In the genomic region with DNA sequence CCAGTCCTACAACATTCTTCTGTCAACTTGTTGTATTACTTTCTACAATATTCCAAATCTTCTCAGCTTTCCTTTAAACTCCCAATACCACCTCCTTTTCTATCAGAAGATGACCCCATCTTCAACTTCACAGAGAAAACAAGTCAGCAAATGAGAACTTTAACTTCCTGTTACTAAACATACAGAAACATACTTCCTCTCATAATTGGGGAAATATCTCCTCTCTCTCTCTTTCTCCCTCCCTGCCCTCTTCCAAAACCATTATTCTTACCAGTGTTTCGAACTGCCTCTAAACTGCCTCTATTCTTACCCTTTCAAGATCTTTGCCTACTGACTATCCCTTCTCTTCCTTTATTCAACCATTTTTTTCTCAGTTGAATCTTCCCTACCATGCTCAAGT, we compare ENCODE assay signal across 8 cellular contexts. TPM values are rescaled to one million over a fixed set of nuclear protein-coding genes. Genes with fewer than 3 reads are reported as not detected.
DNase-seq lines count a peak whose midpoint lies in the region; ATAC-seq and TF ChIP-seq lines count a peak whose summit lies in the region.

No MANE protein-coding gene starts in this region.

- POLR2A ChIA-PET in HEK293T (lab: Yijun Ruan, JAX) = no interaction called here

- no peaks in the 10 kb centered on the region for H4K20me1 ChIP-seq in SU-DHL-6 (ENCODE audit: low read depth, low read length)

- H3K9me3 ChIP-seq in SU-DHL-6 (ENCODE audit: insufficient read depth, low read length) (no peaks in the 10 kb centered on the region), thoracic aorta (no peaks in the 10 kb centered on the region)

- H3K36me3 Mint-ChIP-seq in activated naive CD4-positive, alpha-beta T cell treated with anti-CD3 and anti-CD28 coated beads for 36 hours (ENCODE audit: low read depth) = peaks cover 4% of the 10 kb centered on the region
- no peaks in the 10 kb centered on the region for H3K36me3 Mint-ChIP-seq in glutamatergic neuron (ENCODE audit: unreplicated experiment)

- CTCF ChIA-PET in activated naive CD4-positive, alpha-beta T cell treated with anti-CD3 and anti-CD28 coated beads for 36 hours (lab: Charles Lee) = no interaction called here
- CTCF ChIA-PET in HEK293T (lab: Yijun Ruan, JAX) = no interaction called here

- DNase-seq in activated naive CD4-positive, alpha-beta T cell treated with anti-CD3 and anti-CD28 coated beads for 36 hours = no peak
- DNase-seq in activated naive CD4-positive, alpha-beta T cell treated with Interleukin-2 at 50 U/mL for 16 hours = no peak
- DNase-seq in glutamatergic neuron (no peak), thoracic aorta (ENCODE audit: low spot score) (no peak), HEK293T (ENCODE audit: extremely low spot score) (no peak), erythroblast (lab: John Stamatoyannopoulos, UW) (no peak), NCI-H187 treated with DMSO at 0.1 percent for 48 hours (lab: John Stamatoyannopoulos, UW) (no peak)

- no peak overlapping the region for H3K4me3 Mint-ChIP-seq in activated naive CD4-positive, alpha-beta T cell treated with anti-CD3 and anti-CD28 coated beads for 36 hours
- H3K4me3 Mint-ChIP-seq in glutamatergic neuron (ENCODE audit: unreplicated experiment) = no peak overlapping the region

- peaks cover 60% of the 10 kb centered on the region for H3K4me1 Mint-ChIP-seq in activated naive CD4-positive, alpha-beta T cell treated with anti-CD3 and anti-CD28 coated beads for 36 hours (ENCODE audit: low read depth)
- H3K4me1 Mint-ChIP-seq in glutamatergic neuron (ENCODE audit: low read depth, unreplicated experiment) = peaks cover 15% of the 10 kb centered on the region

- TF ChIP-seq POLR2A in erythroblast (IDR thresholded peaks at IDR 0.05; ENCODE audit: low read length) = no peak

- H3K79me2 ChIP-seq in SU-DHL-6 (ENCODE audit: insufficient read depth, low read length) = peaks cover 41% of the 10 kb centered on the region

- H3K27me3 ChIP-seq in SU-DHL-6 (ENCODE audit: low read length) (no peaks in the 10 kb centered on the region), thoracic aorta (replicated peaks; ENCODE audit: insufficient read depth) (no peaks in the 10 kb centered on the region)

- H3K27me3 Mint-ChIP-seq in activated naive CD4-positive, alpha-beta T cell treated with anti-CD3 and anti-CD28 coated beads for 36 hours (ENCODE audit: low read depth) = no peaks in the 10 kb centered on the region
- H3K27me3 Mint-ChIP-seq in glutamatergic neuron (ENCODE audit: unreplicated experiment) = peaks cover 11% of the 10 kb centered on the region

- no peak for ATAC-seq in thoracic aorta (ENCODE audit: insufficient number of reproducible peaks, low FRiP score, low read depth)

- H3K9me3 Mint-ChIP-seq in activated naive CD4-positive, alpha-beta T cell treated with anti-CD3 and anti-CD28 coated beads for 36 hours = no peaks in the 10 kb centered on the region
- H3K9me3 Mint-ChIP-seq in glutamatergic neuron (ENCODE audit: unreplicated experiment) = peaks cover 17% of the 10 kb centered on the region

- peak overlapping the region; percentile 41 for H3K27ac Mint-ChIP-seq in activated naive CD4-positive, alpha-beta T cell treated with anti-CD3 and anti-CD28 coated beads for 36 hours
- H3K27ac Mint-ChIP-seq in glutamatergic neuron (ENCODE audit: unreplicated experiment) = peak overlapping the region; percentile 7

- peak overlapping the region; percentile 46 for H3K4me2 ChIP-seq in SU-DHL-6 (ENCODE audit: low read depth, low read length, poor library complexity, severe bottlenecking)

- intact Hi-C loops in activated naive CD4-positive, alpha-beta T cell treated with anti-CD3 and anti-CD28 coated beads for 36 hours (cut with micrococcal nuclease) = loop anchor here (5.0 kb wide), 3 partner anchors 159 to 521 kb away; a partner anchor contains a TSS

- 0 out of 2 replicates have a peak, but pooled peaks cover 9% of the 10 kb centered on the region for H3F3A ChIP-seq in SU-DHL-6 (ENCODE audit: insufficient read depth)

- H3K9me2 ChIP-seq in SU-DHL-6 (replicated peaks; ENCODE audit: insufficient read depth, low read length) = no peaks in the 10 kb centered on the region

- H3K9ac ChIP-seq in SU-DHL-6 (ENCODE audit: low read length) = peak overlapping the region; percentile 14; the same call in 1 of the 2 replicates

- H3K4me3 ChIP-seq in SU-DHL-6 (ENCODE audit: insufficient read depth, low read length, poor library complexity, severe bottlenecking) (no peak overlapping the region), thoracic aorta (no peak overlapping the region)

- H3K4me1 ChIP-seq in thoracic aorta (ENCODE audit: control insufficient read depth in 1 of 2, low read depth in 2 of 2) = peaks cover 40 to 54% of the 10 kb centered on the region in 2 donors

- H3K27ac ChIP-seq in SU-DHL-6 (ENCODE audit: low read depth, low read length) (peak overlapping the region; percentile 50), thoracic aorta (peak overlapping the region; percentile 86 to 97)

- no peak for TF ChIP-seq CTCF in SU-DHL-6 (IDR thresholded peaks at IDR 0.05; ENCODE audit: insufficient read depth, low read length, poor library complexity, severe bottlenecking)
- no peak for TF ChIP-seq CTCF in glutamatergic neuron (IDR thresholded peaks at IDR 0.05; ENCODE audit: partially characterized antibody, unreplicated experiment)
- no peak for TF ChIP-seq CTCF in thoracic aorta (IDR thresholded peaks at IDR 0.05)

- H3K36me3 ChIP-seq in SU-DHL-6 (ENCODE audit: low read length) = no peaks in the 10 kb centered on the region
- no peaks in the 10 kb centered on the region for H3K36me3 ChIP-seq in thoracic aorta

- peak overlapping the region; percentile 89 for H2AFZ ChIP-seq in SU-DHL-6 (ENCODE audit: low read depth, low read length, severe bottlenecking)

TF ChIP-seq in HEK293T, 16 proteins besides CTCF, POLR2A, EP300 and RAD21:
- TF ChIP-seq ZNF384 (IDR thresholded peaks at IDR 0.05) (no peak), HDGF (IDR thresholded peaks at IDR 0.05; ENCODE audit: borderline replicate concordance) (no peak), ARNT (IDR thresholded peaks at IDR 0.05) (no peak), CTBP1 (IDR thresholded peaks at IDR 0.05; ENCODE audit: borderline replicate concordance) (no peak), ELF4 (IDR thresholded peaks at IDR 0.05) (no peak), NFRKB (IDR thresholded peaks at IDR 0.05) (no peak), L3MBTL2 (conservative IDR thresholded peaks at IDR 0.05) (no peak), SP1 (IDR thresholded peaks at IDR 0.05) (no peak), TARDBP (IDR thresholded peaks at IDR 0.05) (no peak), FOXM1 (IDR thresholded peaks at IDR 0.05; ENCODE audit: borderline replicate concordance) (no peak), LEF1 (IDR thresholded peaks at IDR 0.05; ENCODE audit: borderline replicate concordance) (no peak), SUZ12 (IDR thresholded peaks at IDR 0.05) (no peak), FOXA1 (IDR thresholded peaks at IDR 0.05) (no peak), BHLHE40 (IDR thresholded peaks at IDR 0.05; ENCODE audit: borderline replicate concordance) (no peak), FOXK2 (IDR thresholded peaks at IDR 0.05) (no peak)
- TF ChIP-seq, protein P1, sequence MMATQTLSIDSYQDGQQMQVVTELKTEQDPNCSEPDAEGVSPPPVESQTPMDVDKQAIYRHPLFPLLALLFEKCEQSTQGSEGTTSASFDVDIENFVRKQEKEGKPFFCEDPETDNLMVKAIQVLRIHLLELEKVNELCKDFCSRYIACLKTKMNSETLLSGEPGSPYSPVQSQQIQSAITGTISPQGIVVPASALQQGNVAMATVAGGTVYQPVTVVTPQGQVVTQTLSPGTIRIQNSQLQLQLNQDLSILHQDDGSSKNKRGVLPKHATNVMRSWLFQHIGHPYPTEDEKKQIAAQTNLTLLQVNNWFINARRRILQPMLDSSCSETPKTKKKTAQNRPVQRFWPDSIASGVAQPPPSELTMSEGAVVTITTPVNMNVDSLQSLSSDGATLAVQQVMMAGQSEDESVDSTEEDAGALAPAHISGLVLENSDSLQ (IDR thresholded peaks at IDR 0.05) = no peak
TF ChIP-seq in HEK293T: peak in this region for 0.

RNA-seq across cellular contexts. Expression of a gene that starts 1.7 kb away (rescaled TPM):
- total RNA-seq in activated naive CD4-positive, alpha-beta T cell treated with anti-CD3 and anti-CD28 coated beads for 36 hours = 10 to 100 TPM; 33.1 to 34.5 TPM
- total RNA-seq in glutamatergic neuron (ENCODE audit: unreplicated experiment) = 15.2 TPM
- total RNA-seq in thoracic aorta = 10 to 100 TPM; 68.8 to 73.7 TPM

RNA-seq across cellular contexts. Expression of a gene that starts 2.8 kb away (rescaled TPM):
- 10 to 100 TPM; 40.8 to 41.2 TPM for total RNA-seq in activated naive CD4-positive, alpha-beta T cell treated with anti-CD3 and anti-CD28 coated beads for 36 hours
- 37.2 TPM for total RNA-seq in glutamatergic neuron (ENCODE audit: unreplicated experiment)
- total RNA-seq in thoracic aorta = 10 to 100 TPM; 77.4 to 83.8 TPM

RNA-seq across cellular contexts. Expression of a gene that starts 54.9 kb away (rescaled TPM):
- 10 to 100 TPM; 14.7 to 16.3 TPM for total RNA-seq in activated naive CD4-positive, alpha-beta T cell treated with anti-CD3 and anti-CD28 coated beads for 36 hours
- total RNA-seq in glutamatergic neuron (ENCODE audit: unreplicated experiment) (38.5 TPM), thoracic aorta (10 to 100 TPM; 13.9 to 15.3 TPM)

RNA-seq across cellular contexts. Expression of a gene that starts 54.9 kb away (rescaled TPM):
- 10 to 100 TPM; 46.2 to 55.6 TPM for total RNA-seq in activated naive CD4-positive, alpha-beta T cell treated with anti-CD3 and anti-CD28 coated beads for 36 hours
- total RNA-seq in glutamatergic neuron (ENCODE audit: unreplicated experiment) = 24.5 TPM
- total RNA-seq in thoracic aorta = 10 to 100 TPM; 34.8 to 49.3 TPM
